Comparison of ENCODE assay signal across 1 cellular context in the genomic region with DNA sequence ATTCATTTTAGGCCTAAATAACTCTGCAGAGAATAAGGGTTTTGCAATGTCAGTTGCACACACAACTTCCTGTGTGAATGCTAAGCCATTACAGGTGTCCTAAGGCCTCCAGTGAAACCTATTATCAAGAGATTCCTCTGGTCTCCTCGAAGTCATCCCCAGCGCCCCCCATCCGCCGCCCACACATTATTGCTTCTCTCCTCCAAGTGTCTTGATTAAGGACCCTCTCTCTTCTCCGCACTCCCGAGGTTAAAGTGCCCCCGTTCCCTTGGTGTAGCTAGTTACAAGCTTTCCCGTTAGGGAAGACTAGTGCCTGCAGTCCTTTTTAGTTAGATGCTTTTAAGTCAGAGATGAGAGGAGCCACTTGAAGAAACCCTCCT.
TF ChIP-seq lines count a peak whose summit lies in the region.

No MANE protein-coding gene starts in this region.

TF ChIP-seq in H1, 55 proteins besides CTCF, POLR2A, EP300 and RAD21:
- TF ChIP-seq POLR2AphosphoS5 (IDR thresholded peaks at IDR 0.05; ENCODE audit: low read depth, low read length): no peak
